1 cellular context compared by ENCODE assay signal in genomic region chr9:106697390-106697789, GRCh38.
TF ChIP-seq lines count a peak whose summit lies in the region.

No MANE protein-coding gene starts in this region.

TF ChIP-seq in GM12878, 131 proteins besides CTCF, POLR2A, EP300 and RAD21 (continued from another document):
- TF ChIP-seq ZBTB4 (CRISPR knock-in tag; IDR thresholded peaks at IDR 0.05), result no peak
- TF ChIP-seq SIX5 (IDR thresholded peaks at IDR 0.05; ENCODE audit: low read depth, low read length, severe bottlenecking), result no peak
- no peak for TF ChIP-seq TCF3 (IDR thresholded peaks at IDR 0.05; ENCODE audit: borderline replicate concordance, insufficient read depth, low read depth, low read length)
- TF ChIP-seq FOXM1 (IDR thresholded peaks at IDR 0.05; ENCODE audit: low read depth, low read length), result no peak
